ENCODE assay signal across 32 cellular contexts in the genomic region with DNA sequence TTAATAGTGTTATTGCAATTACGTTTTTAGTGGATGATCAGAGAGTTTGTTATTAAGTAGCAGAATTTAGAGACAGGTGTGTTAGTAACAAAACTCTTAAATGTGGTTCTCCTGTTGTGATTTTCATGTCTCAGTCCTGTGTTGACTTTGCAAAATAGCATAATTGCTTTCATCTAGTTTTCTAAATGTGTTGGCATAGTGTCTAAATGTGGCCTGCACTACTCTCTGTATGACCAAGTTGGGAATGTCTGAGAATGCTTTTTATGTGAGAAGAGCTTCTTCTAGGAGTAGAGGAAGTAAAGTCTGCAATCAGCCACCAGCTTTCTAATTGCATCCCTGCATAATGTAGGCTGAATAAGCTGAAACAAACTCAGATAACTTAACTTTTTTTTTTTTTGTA.
DNase-seq lines count a peak whose midpoint lies in the region; ATAC-seq, FAIRE-seq and TF ChIP-seq lines count a peak whose summit lies in the region.
"Had no signal": no experiment of that assay in that cellular context is flagged by ENCODE, and none has a peak within 500 bp of the region (broad histone marks: within the 10 kb centered on the region; RNA-seq: fewer than 3 reads in every experiment).

No MANE protein-coding gene starts in this region.

- H3K36me3 ChIP-seq in Panc1 (ENCODE audit: control insufficient read depth, insufficient read depth, low read length) = no peaks in the 10 kb centered on the region
- H3K36me3 ChIP-seq: BLaER1 treated with 17β-estradiol and CSF1 and Interleukin-3, amounts not matched to agents 10 nM and 100 nM; breast epithelium; gastroesophageal sphincter; lower lobe of right lung; Peyer's patch; sigmoid colon; stomach; thyroid gland; vagina had no signal

- no peak for TF ChIP-seq CTCF in Panc1 (IDR thresholded peaks at IDR 0.05)

- ATAC-seq in GM19463 (IDR thresholded peaks at IDR 0.05; ENCODE audit: unreplicated experiment) (peak; percentile 70), HG02852 (IDR thresholded peaks at IDR 0.05; ENCODE audit: unreplicated experiment) (peak; percentile 31), Panc1 (no peak)
- ATAC-seq in naive thymus-derived CD8-positive, alpha-beta T cell = no peak
- ATAC-seq: activated CD4-positive, alpha-beta T cell treated with anti-CD3 and anti-CD28 coated beads for 36 hours; activated CD8-positive, alpha-beta T cell treated with anti-CD3 and anti-CD28 coated beads, Interleukin-2, amount 10 ng/mL, durations not matched to agents 7 days and 5 days; gastroesophageal sphincter; natural killer cell; psoas muscle had no signal

- no peak for DNase-seq in Panc1 (ENCODE audit: low read depth, low spot score)
- peak; percentile 13 for DNase-seq in renal cortical epithelial cell (ENCODE audit: low read depth)
- no peak for DNase-seq in AG20443 (ENCODE audit: low spot score)
- no peak for DNase-seq in frontal cortex (ENCODE audit: low spot score in 2 of 2)
- no peak for DNase-seq in naive thymus-derived CD8-positive, alpha-beta T cell
- DNase-seq: activated CD4-positive, alpha-beta T cell treated with anti-CD3 and anti-CD28 coated beads for 36 hours; activated CD8-positive, alpha-beta T cell treated with anti-CD3 and anti-CD28 coated beads, Interleukin-2, amount 10 ng/mL, durations not matched to agents 7 days and 5 days; activated T-cell treated with anti-CD3 and anti-CD28 coated beads for 4 hours; lower lobe of right lung; natural killer cell; NCI-H1417 treated with DMSO at 0.1 percent for 48 hours; NCI-H2081; NCI-H526; nucleus accumbens; Peyer's patch; psoas muscle; SHP77 treated with DMSO at 0.1 percent for 48 hours; sigmoid colon; stimulated activated CD4-positive, alpha-beta T cell treated with anti-CD3 and anti-CD28 coated beads, Interleukin-4, amount 100 ng/mL, for 1 hour; stomach; T-helper 9 cell; thyroid gland had no signal

- H3K27ac ChIP-seq in Panc1 (ENCODE audit: low read length) = peak overlapping the region; percentile 77
- H3K27ac ChIP-seq: BLaER1 treated with 17β-estradiol and CSF1 and Interleukin-3, amounts not matched to agents 10 nM and 100 nM; breast epithelium; gastroesophageal sphincter; lower lobe of right lung; Peyer's patch; psoas muscle; sigmoid colon; stomach; thyroid gland; vagina; VCaP had no signal

- peaks cover 25% of the 10 kb centered on the region for H3K4me1 ChIP-seq in Panc1 (ENCODE audit: control insufficient read depth, insufficient read depth, low read length)
- H3K4me1 ChIP-seq: breast epithelium, gastroesophageal sphincter, lower lobe of right lung, Peyer's patch, psoas muscle, sigmoid colon, stomach, thyroid gland, vagina had no signal

- BruUV-seq in Panc1 (replicated peaks; lab: Mats Ljungman, UMichigan) = no TSS peak

- H3K9me3 ChIP-seq in Panc1 (ENCODE audit: control insufficient read depth, insufficient read depth, low read depth, low read length) = no peaks in the 10 kb centered on the region
- H3K9me3 ChIP-seq: breast epithelium, gastroesophageal sphincter, lower lobe of right lung, Peyer's patch, psoas muscle, sigmoid colon, stomach, thyroid gland, vagina had no signal

- in situ Hi-C loops in Panc1 (cut with HindIII; ENCODE audit: low pct_unique_long_range_greater_than_20kb, low sequenced_read_pairs) = no loop called here

- H3K27ac Mint-ChIP-seq in naive thymus-derived CD8-positive, alpha-beta T cell = peak overlapping the region in 1 of 10 donors; percentile 12
- H3K27ac Mint-ChIP-seq: activated CD4-positive, alpha-beta T cell treated with anti-CD3 and anti-CD28 coated beads for 36 hours; activated CD8-positive, alpha-beta T cell treated with anti-CD3 and anti-CD28 coated beads, Interleukin-2, amount 10 ng/mL, durations not matched to agents 7 days and 5 days; activated naive CD4-positive, alpha-beta T cell treated with anti-CD3 and anti-CD28 coated beads, Interleukin-2, amount 50 U/mL, for 24 hours; natural killer cell had no signal

- CTCF ChIA-PET in Panc1 (lab: Charles Lee) = no interaction called here

- FAIRE-seq in frontal cortex (lab: Jason Lieb, UNC) = no peak
- FAIRE-seq: H54, HTR-8/SVneo had no signal

- H3K27me3 Mint-ChIP-seq in naive thymus-derived CD8-positive, alpha-beta T cell = no peaks in the 10 kb centered on the region
- H3K27me3 Mint-ChIP-seq: activated CD4-positive, alpha-beta T cell treated with anti-CD3 and anti-CD28 coated beads for 36 hours; activated naive CD4-positive, alpha-beta T cell treated with anti-CD3 and anti-CD28 coated beads, Interleukin-2, amount 50 U/mL, for 24 hours had no signal

- POLR2A ChIA-PET in Panc1 (lab: Charles Lee) = no interaction called here
- POLR2A ChIA-PET in naive thymus-derived CD8-positive, alpha-beta T cell (lab: Charles Lee) = no interaction called here

- no peak overlapping the region for H3K4me3 Mint-ChIP-seq in naive thymus-derived CD8-positive, alpha-beta T cell
- H3K4me3 Mint-ChIP-seq: activated CD4-positive, alpha-beta T cell treated with anti-CD3 and anti-CD28 coated beads for 36 hours; activated CD8-positive, alpha-beta T cell treated with anti-CD3 and anti-CD28 coated beads, Interleukin-2, amount 10 ng/mL, durations not matched to agents 7 days and 5 days; activated naive CD4-positive, alpha-beta T cell treated with anti-CD3 and anti-CD28 coated beads, Interleukin-2, amount 50 U/mL, for 24 hours; natural killer cell had no signal

- H3K27me3 ChIP-seq in Panc1 (ENCODE audit: control insufficient read depth, insufficient read depth, low read length) = no peaks in the 10 kb centered on the region
- H3K27me3 ChIP-seq: BLaER1 treated with 17β-estradiol and CSF1 and Interleukin-3, amounts not matched to agents 10 nM and 100 nM; breast epithelium; gastroesophageal sphincter; Peyer's patch; sigmoid colon; stomach; thyroid gland; vagina had no signal

- no peak overlapping the region for H3K4me3 ChIP-seq in Panc1 (ENCODE audit: low read depth in 2 of 2, low read length in 2 of 2)
- H3K4me3 ChIP-seq: BLaER1 treated with 17β-estradiol and CSF1 and Interleukin-3, amounts not matched to agents 10 nM and 100 nM; breast epithelium; gastroesophageal sphincter; lower lobe of right lung; Peyer's patch; psoas muscle; sigmoid colon; stomach; thyroid gland; vagina had no signal

- intact Hi-C loops in Panc1 (cut with micrococcal nuclease; ENCODE audit: unreplicated experiment) = no loop called here

- H3K36me3 Mint-ChIP-seq in naive thymus-derived CD8-positive, alpha-beta T cell = no peaks in the 10 kb centered on the region
- H3K36me3 Mint-ChIP-seq: activated naive CD4-positive, alpha-beta T cell treated with anti-CD3 and anti-CD28 coated beads, Interleukin-2, amount 50 U/mL, for 24 hours; natural killer cell had no signal

- no peaks in the 10 kb centered on the region for H3K4me1 Mint-ChIP-seq in naive thymus-derived CD8-positive, alpha-beta T cell
- H3K4me1 Mint-ChIP-seq: activated CD4-positive, alpha-beta T cell treated with anti-CD3 and anti-CD28 coated beads for 36 hours; activated naive CD4-positive, alpha-beta T cell treated with anti-CD3 and anti-CD28 coated beads, Interleukin-2, amount 50 U/mL, for 24 hours; natural killer cell had no signal

- peaks cover 0 to 15% (median 8%) of the 10 kb centered on the region in 9 donors for H3K9me3 Mint-ChIP-seq in naive thymus-derived CD8-positive, alpha-beta T cell
- H3K9me3 Mint-ChIP-seq: activated naive CD4-positive, alpha-beta T cell treated with anti-CD3 and anti-CD28 coated beads, Interleukin-2, amount 50 U/mL, for 24 hours had no signal

Comparison
In these comparisons a context has a peak if more than half of its experiments do, and no peak if none do; other contexts are left out.
1. ATAC-seq: peak in GM19463 (single experiment) and HG02852 (single experiment); none in Panc1 (single experiment) and naive thymus-derived CD8-positive, alpha-beta T cell (0 of 2).